ENCODE assay signal across 11 cellular contexts in the genomic region with DNA sequence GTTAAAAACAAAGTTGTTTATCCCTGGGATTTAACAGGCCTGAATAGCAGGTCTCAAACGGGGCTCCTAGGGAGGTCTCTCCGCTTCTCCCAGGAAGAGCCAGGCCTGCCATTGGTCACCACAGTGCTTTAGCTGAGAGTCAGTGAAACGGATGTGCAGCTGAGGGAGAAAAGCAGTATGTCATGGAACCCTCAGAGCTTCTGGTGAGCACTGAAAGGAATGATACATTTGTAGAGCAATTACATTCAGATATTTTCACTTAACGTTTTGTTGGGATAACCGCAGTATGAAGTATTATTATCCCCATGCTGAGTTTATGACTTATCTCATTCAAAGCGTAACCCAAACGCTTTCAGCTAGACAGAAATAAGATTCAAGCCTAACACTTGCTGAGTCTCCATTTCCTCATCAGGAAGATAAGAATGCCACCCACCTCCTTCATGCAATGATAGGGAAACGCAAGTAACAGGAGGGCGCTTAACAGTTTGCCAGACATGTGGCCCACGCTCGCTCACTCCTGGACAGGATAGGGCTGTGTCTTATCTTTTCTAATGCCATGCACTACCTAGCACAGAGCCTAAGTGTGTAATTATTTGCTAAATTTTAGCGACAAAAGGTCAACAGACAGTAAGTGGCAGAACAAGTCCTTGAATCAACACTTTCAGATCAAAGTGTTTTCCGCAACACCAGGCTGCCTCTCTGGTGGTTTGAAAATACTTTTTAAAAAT. TPM values are rescaled to one million over a fixed set of nuclear protein-coding genes. Genes with fewer than 3 reads are reported as not detected.
DNase-seq lines count a peak whose midpoint lies in the region; ATAC-seq and TF ChIP-seq lines count a peak whose summit lies in the region.
"Had no signal": no experiment of that assay in that cellular context is flagged by ENCODE, and none has a peak within 500 bp of the region (broad histone marks: within the 10 kb centered on the region; RNA-seq: fewer than 3 reads in every experiment).

No MANE protein-coding gene starts in this region.

- H4K20me1 ChIP-seq in neural progenitor cell (ENCODE audit: low read depth), result no peaks in the 10 kb centered on the region

- intact Hi-C loops in Caco-2 (cut with micrococcal nuclease; ENCODE audit: unreplicated experiment), result loop anchor here (1.0 to 5.0 kb wide), 4 partner anchors 9 to 416 kb away; partner anchors contain the start of gene LRP10
- intact Hi-C loops in naive thymus-derived CD4-positive, alpha-beta T cell (cut with micrococcal nuclease), result loop anchor here (1.0 to 5.0 kb wide), 3 partner anchors 9 to 1294 kb away; partner anchors contain the start of genes DAD1 (in 1 of the 2) and HNRNPC (in 1 of the 2)

- H3F3A ChIP-seq in neural progenitor cell (ENCODE audit: low read depth), result peaks cover 4% of the 10 kb centered on the region

- H3K9ac ChIP-seq in neural progenitor cell, result no peak overlapping the region

- no peak for ATAC-seq in naive thymus-derived CD4-positive, alpha-beta T cell

- H3K9me3 Mint-ChIP-seq in Caco-2 (ENCODE audit: unreplicated experiment) (no peaks in the 10 kb centered on the region), neural progenitor cell (no peaks in the 10 kb centered on the region)
- H3K9me3 Mint-ChIP-seq in activated T-cell treated with anti-CD3 and anti-CD28 coated beads, Interleukin-2, amount 50 U/mL, for 24 hours, result no peaks in the 10 kb centered on the region
- peaks cover 0 to 8% (median 0%) of the 10 kb centered on the region in 11 donors for H3K9me3 Mint-ChIP-seq in naive thymus-derived CD4-positive, alpha-beta T cell
- H3K9me3 Mint-ChIP-seq: brain had no signal

- no peaks in the 10 kb centered on the region for H3K36me3 ChIP-seq in Caco-2 (ENCODE audit: control insufficient read depth, insufficient read depth, low read length)
- peaks cover 0 to 9% (median 5%) of the 10 kb centered on the region in 3 experiments for H3K36me3 ChIP-seq in naive thymus-derived CD4-positive, alpha-beta T cell (ENCODE audit: control insufficient read depth in 2 of 3, insufficient read depth in 3 of 3, low read length in 3 of 3)
- H3K36me3 ChIP-seq in neural progenitor cell, result no peaks in the 10 kb centered on the region

- H3K4me1 ChIP-seq in Caco-2 (peaks cover 89% of the 10 kb centered on the region), neural progenitor cell (peaks cover 29% of the 10 kb centered on the region)
- peaks cover 87 to 91% of the 10 kb centered on the region in 2 donors for H3K4me1 ChIP-seq in naive thymus-derived CD4-positive, alpha-beta T cell (ENCODE audit: control insufficient read depth in 2 of 2, insufficient read depth in 2 of 2, low read length in 2 of 2)

- TSS peak; percentile 96 for BruUV-seq in Caco-2 (replicated peaks; lab: Mats Ljungman, UMichigan)

- peak overlapping the region; percentile 85 for H3K27ac ChIP-seq in naive thymus-derived CD4-positive, alpha-beta T cell (ENCODE audit: low read depth, low read length)
- H3K27ac ChIP-seq in neural progenitor cell, result no peak overlapping the region

- no peak overlapping the region for H3K4me2 ChIP-seq in neural progenitor cell

- H3K9me3 ChIP-seq in Caco-2, result no peaks in the 10 kb centered on the region
- H3K9me3 ChIP-seq in naive thymus-derived CD4-positive, alpha-beta T cell (ENCODE audit: control insufficient read depth in 2 of 3, low read length in 3 of 3), result no peaks in the 10 kb centered on the region
- H3K9me3 ChIP-seq in neural progenitor cell (ENCODE audit: low read depth), result no peaks in the 10 kb centered on the region

- no peak overlapping the region for H2AFZ ChIP-seq in neural progenitor cell (replicated peaks)

- H3K79me2 ChIP-seq in neural progenitor cell (ENCODE audit: low read depth), result no peaks in the 10 kb centered on the region

- CTCF ChIA-PET in Caco-2 (lab: Charles Lee), result interaction anchor here (0.5 to 3.5 kb wide), 10 partner anchors 9 to 413 kb away, joined by 3 to 62 read pairs (median 4); partner anchors contain the start of gene DAD1
- CTCF ChIA-PET in naive thymus-derived CD4-positive, alpha-beta T cell (lab: Charles Lee), result interaction anchor here (0.6 to 8.6 kb wide), 13 partner anchors 9 to 697 kb away, joined by 3 to 385 read pairs (median 3); no protein-coding TSS in a partner anchor

- peaks cover 58% of the 10 kb centered on the region for H3K36me3 Mint-ChIP-seq in Caco-2 (ENCODE audit: insufficient read depth, unreplicated experiment)
- H3K36me3 Mint-ChIP-seq in activated T-cell treated with anti-CD3 and anti-CD28 coated beads, Interleukin-2, amount 50 U/mL, for 24 hours (ENCODE audit: low read depth), result peaks cover 59% of the 10 kb centered on the region
- peaks cover 6 to 22% (median 14%) of the 10 kb centered on the region in 5 donors for H3K36me3 Mint-ChIP-seq in naive thymus-derived CD4-positive, alpha-beta T cell
- peaks cover 6% of the 10 kb centered on the region for H3K36me3 Mint-ChIP-seq in neural progenitor cell

- H3K27ac Mint-ChIP-seq in Caco-2 (ENCODE audit: unreplicated experiment), result peak overlapping the region; percentile 95
- H3K27ac Mint-ChIP-seq in activated T-cell treated with anti-CD3 and anti-CD28 coated beads, Interleukin-2, amount 50 U/mL, for 24 hours, result peak overlapping the region; percentile 99
- peak overlapping the region; percentile 94 to 99 (median 99) for H3K27ac Mint-ChIP-seq in naive thymus-derived CD4-positive, alpha-beta T cell
- H3K27ac Mint-ChIP-seq in neural progenitor cell, result no peak overlapping the region

- DNase-seq in Caco-2 (peak; percentile 87 to 93), LoVo (ENCODE audit: low spot score) (peak; percentile 51), neural progenitor cell (ENCODE audit: low spot score) (no peak), Kasumi-1 (lab: John Stamatoyannopoulos, UW) (no peak), foreskin melanocyte (no peak), NCI-H1694 treated with DMSO at 0.1 percent for 48 hours (lab: John Stamatoyannopoulos, UW) (no peak)
- DNase-seq in activated T-cell treated with anti-CD3 and anti-CD28 coated beads, Interleukin-2, amount 50 U/mL, for 24 hours, result peak; percentile 73
- peak in 2 of 9 donors; percentile 33 to 34 for DNase-seq in naive thymus-derived CD4-positive, alpha-beta T cell
- DNase-seq: hypothalamus, SW 1271 had no signal

- H3K27me3 Mint-ChIP-seq in Caco-2 (ENCODE audit: insufficient read depth, unreplicated experiment) (no peaks in the 10 kb centered on the region), neural progenitor cell (ENCODE audit: insufficient read depth, low read depth) (no peaks in the 10 kb centered on the region)
- H3K27me3 Mint-ChIP-seq in activated T-cell treated with anti-CD3 and anti-CD28 coated beads, Interleukin-2, amount 50 U/mL, for 24 hours, result peaks cover 2% of the 10 kb centered on the region
- peaks cover 0 to 4% (median 0%) of the 10 kb centered on the region in 5 donors for H3K27me3 Mint-ChIP-seq in naive thymus-derived CD4-positive, alpha-beta T cell

- TF ChIP-seq CTCF in Caco-2 (IDR thresholded peaks at IDR 0.05; ENCODE audit: insufficient read depth in 1 of 2, low read depth in 1 of 2, low read length in 1 of 2, severe bottlenecking in 1 of 2, unreplicated experiment in 1 of 2) (no peak), neural progenitor cell (IDR thresholded peaks at IDR 0.05) (no peak)

- peaks cover 51% of the 10 kb centered on the region for H3K4me1 Mint-ChIP-seq in Caco-2 (ENCODE audit: low read depth, unreplicated experiment)
- peaks cover 99% of the 10 kb centered on the region for H3K4me1 Mint-ChIP-seq in activated T-cell treated with anti-CD3 and anti-CD28 coated beads, Interleukin-2, amount 50 U/mL, for 24 hours (ENCODE audit: low read depth)
- peaks cover 62 to 96% (median 92%) of the 10 kb centered on the region in 7 donors for H3K4me1 Mint-ChIP-seq in naive thymus-derived CD4-positive, alpha-beta T cell
- H3K4me1 Mint-ChIP-seq in neural progenitor cell, result peaks cover 57% of the 10 kb centered on the region

- no peak overlapping the region for H3K4me3 ChIP-seq in Caco-2 (ENCODE audit: low read depth, low read length)
- H3K4me3 ChIP-seq in naive thymus-derived CD4-positive, alpha-beta T cell (ENCODE audit: low read length), result peak overlapping the region; percentile 1
- no peak overlapping the region for H3K4me3 ChIP-seq in neural progenitor cell

- H3K27me3 ChIP-seq in Caco-2 (replicated peaks; ENCODE audit: control insufficient read depth, insufficient read depth, low read length) (no peaks in the 10 kb centered on the region), neural progenitor cell (no peaks in the 10 kb centered on the region)
- no peaks in the 10 kb centered on the region for H3K27me3 ChIP-seq in naive thymus-derived CD4-positive, alpha-beta T cell (ENCODE audit: control insufficient read depth in 2 of 2, insufficient read depth in 2 of 2, low read length in 2 of 2)

- POLR2A ChIA-PET in Caco-2 (lab: Charles Lee), result interaction anchor here (0.7 to 1.6 kb wide), 5 partner anchors 9 to 206 kb away, joined by 3 to 5 read pairs (median 3); partner anchors contain the start of genes DAD1 and OXA1L
- POLR2A ChIA-PET in naive thymus-derived CD4-positive, alpha-beta T cell (lab: Charles Lee), result interaction anchor here (0.6 to 11.7 kb wide), 29 partner anchors 9 to 1053 kb away, joined by 3 to 223 read pairs (median 4); partner anchors contain the start of genes DAD1 and PRMT5

- H3K4me3 Mint-ChIP-seq in Caco-2 (ENCODE audit: unreplicated experiment), result peak overlapping the region; percentile 65
- peak overlapping the region; percentile 71 for H3K4me3 Mint-ChIP-seq in activated T-cell treated with anti-CD3 and anti-CD28 coated beads, Interleukin-2, amount 50 U/mL, for 24 hours
- peak overlapping the region; percentile 63 to 83 (median 76) for H3K4me3 Mint-ChIP-seq in naive thymus-derived CD4-positive, alpha-beta T cell
- H3K4me3 Mint-ChIP-seq in neural progenitor cell, result no peak overlapping the region
- H3K4me3 Mint-ChIP-seq: brain had no signal

RNA-seq across cellular contexts. Expression of gene DAD1, which starts 28.2 kb away (rescaled TPM):
- total RNA-seq in Caco-2 (2022), result 151 and 160 TPM in 2 replicates
- 100 to 1,000 TPM in 3 of 5 experiments, 10 to 100 TPM in 2; 68.8 to 157 (median 117) TPM for total RNA-seq in naive thymus-derived CD4-positive, alpha-beta T cell
- 100 to 1,000 TPM; 766 to 777 TPM for polyA plus RNA-seq in naive thymus-derived CD4-positive, alpha-beta T cell
- total RNA-seq in neural progenitor cell (ENCODE audit: low replicate concordance), result 166 and 185 TPM in 2 replicates

RNA-seq across cellular contexts. Expression of gene ABHD4, which starts 37.3 kb away (rescaled TPM):
- 64.5 and 73.5 TPM in 2 replicates for total RNA-seq in Caco-2 (2022)
- 10 to 100 TPM; 10.5 to 16.3 (median 14.7) TPM for total RNA-seq in naive thymus-derived CD4-positive, alpha-beta T cell
- polyA plus RNA-seq in naive thymus-derived CD4-positive, alpha-beta T cell, result 10 to 100 TPM in 1 of 2 donors, 1 to 10 TPM in 1; 6.7 to 10.1 TPM
- 9.3 and 13.3 TPM in 2 replicates for total RNA-seq in neural progenitor cell (ENCODE audit: low replicate concordance)

Comparison
In these comparisons a context has a peak if more than half of its experiments do, and no peak if none do; other contexts are left out.
1. DNase-seq: peak in Caco-2 (2 of 2), LoVo (single experiment) and activated T-cell treated with anti-CD3 and anti-CD28 coated beads, Interleukin-2, amount 50 U/mL, for 24 hours (single experiment); none in neural progenitor cell (single experiment), Kasumi-1 (0 of 2), foreskin melanocyte (single experiment) and NCI-H1694 treated with DMSO at 0.1 percent for 48 hours (single experiment).